In the genomic region with DNA sequence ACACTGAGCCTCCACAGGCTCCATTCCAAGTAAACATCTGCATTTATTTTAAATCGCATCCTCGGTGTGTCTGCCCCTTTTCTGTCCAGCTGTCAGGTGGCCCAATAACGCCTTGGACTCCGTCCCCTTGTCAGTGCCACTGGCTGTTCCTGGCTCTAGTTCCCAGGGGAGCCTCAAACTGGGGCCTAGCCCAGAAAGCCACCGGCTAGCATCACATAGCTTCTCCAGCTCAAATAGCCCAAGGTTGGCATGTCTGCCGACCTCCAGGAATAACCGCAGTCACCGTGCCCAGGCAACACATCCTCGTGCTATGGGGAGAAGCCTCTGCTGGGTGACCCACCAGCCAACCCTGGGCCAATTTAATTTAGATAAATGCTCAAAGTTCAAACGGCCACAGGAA, we compare ENCODE assay signal across 1 cellular context.
TF ChIP-seq lines count a peak whose summit lies in the region.

No MANE protein-coding gene starts in this region.

TF ChIP-seq in endothelial cell of umbilical vein, 7 proteins besides CTCF, POLR2A, EP300 and RAD21:
- TF ChIP-seq POLR2AphosphoS5 (IDR thresholded peaks at IDR 0.05; ENCODE audit: insufficient read depth, low read depth, low read length) (no peak), JUN (IDR thresholded peaks at IDR 0.05; ENCODE audit: borderline replicate concordance, insufficient read depth, insufficient read length, low read depth) (no peak), EZH2 (IDR thresholded peaks at IDR 0.05; ENCODE audit: borderline replicate concordance, low read depth, low read length, severe bottlenecking) (no peak), FOS (IDR thresholded peaks at IDR 0.05; ENCODE audit: borderline replicate concordance, insufficient read depth, low read length) (no peak), GATA2 (IDR thresholded peaks at IDR 0.05; ENCODE audit: insufficient read depth, insufficient read length, low read depth, low read length) (no peak), MYC (IDR thresholded peaks at IDR 0.05; ENCODE audit: low read depth, low read length) (no peak)
- TF ChIP-seq, protein P1, sequence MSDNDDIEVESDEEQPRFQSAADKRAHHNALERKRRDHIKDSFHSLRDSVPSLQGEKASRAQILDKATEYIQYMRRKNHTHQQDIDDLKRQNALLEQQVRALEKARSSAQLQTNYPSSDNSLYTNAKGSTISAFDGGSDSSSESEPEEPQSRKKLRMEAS (IDR thresholded peaks at IDR 0.05; ENCODE audit: insufficient read depth, insufficient read length): no peak
